In the genomic region with DNA sequence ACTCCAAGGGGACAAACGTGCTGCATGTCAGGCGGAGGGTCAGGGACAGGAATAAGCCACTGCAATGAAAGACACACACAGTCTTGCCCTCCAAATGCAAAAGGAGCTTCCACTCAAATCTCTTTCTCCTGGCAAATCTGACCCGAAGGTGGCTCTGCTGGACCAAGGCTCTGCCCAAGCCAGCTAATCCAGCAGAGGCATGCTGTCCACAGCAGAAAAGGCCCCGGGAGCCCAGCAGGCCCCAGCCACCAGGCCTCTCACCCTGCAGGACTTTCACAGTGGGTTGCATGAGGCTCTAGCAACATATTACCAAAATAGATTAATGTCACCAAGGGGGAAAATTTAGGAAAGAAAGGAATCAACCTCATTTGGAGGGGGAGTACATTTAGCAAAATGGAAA, we compare ENCODE assay signal across 26 cellular contexts.
"Had no signal": no experiment of that assay in that cellular context is flagged by ENCODE, and none has a peak within 500 bp of the region (broad histone marks: within the 10 kb centered on the region; RNA-seq: fewer than 3 reads in every experiment).

No MANE protein-coding gene starts in this region.

- H2AFZ ChIP-seq: parathyroid adenoma had no signal

- H3K4me1 ChIP-seq: parathyroid adenoma, psoas muscle, right lobe of liver, upper lobe of left lung, vagina had no signal

- H3K27me3 ChIP-seq: ovary, right lobe of liver, sigmoid colon, stomach, thyroid gland, tibial nerve, upper lobe of left lung, vagina had no signal

- H3K4me3 ChIP-seq: ovary, psoas muscle, right lobe of liver, sigmoid colon, stomach, thoracic aorta, thyroid gland, tibial nerve, upper lobe of left lung, vagina had no signal

- H3K27me3 Mint-ChIP-seq: naive thymus-derived CD4-positive, alpha-beta T cell; stimulated activated naive CD8-positive, alpha-beta T cell treated with anti-CD3 and anti-CD28 coated beads, Interleukin-15, Interleukin-2, amounts not matched to agents 100 ng/mL and 50 ng/mL, for 24 hours had no signal

- ATAC-seq: naive thymus-derived CD4-positive, alpha-beta T cell; natural killer cell; psoas muscle; right cardiac atrium; right lobe of liver; stimulated activated effector memory CD8-positive, alpha-beta T cell treated with anti-CD3 and anti-CD28 coated beads, Interleukin-12 subunit alpha, Interleukin-12 subunit beta, amount 100 ng/mL, for 72 hours; stimulated activated naive B cell treated with anti-CD40 and anti-IgM and Interleukin-4, amounts not matched to agents 10 μg/mL and 1 μg/mL and 100 μg/mL, for 72 hours had no signal

- H3K9me3 Mint-ChIP-seq: natural killer cell; stimulated activated effector memory CD8-positive, alpha-beta T cell treated with anti-CD3 and anti-CD28 coated beads, Interleukin-12 subunit alpha, Interleukin-12 subunit beta, amount 100 ng/mL, for 72 hours; stimulated activated naive B cell treated with anti-CD40 and anti-IgM and Interleukin-4, amounts not matched to agents 10 μg/mL and 1 μg/mL and 100 μg/mL, for 72 hours; stimulated activated naive CD8-positive, alpha-beta T cell treated with anti-CD3 and anti-CD28 coated beads, Interleukin-15, Interleukin-2, amounts not matched to agents 100 ng/mL and 50 ng/mL, for 24 hours had no signal

- H3K79me2 ChIP-seq: parathyroid adenoma had no signal

- H3K9me3 ChIP-seq: ovary, psoas muscle, right lobe of liver, sigmoid colon, thoracic aorta, thyroid gland, tibial nerve, upper lobe of left lung, vagina had no signal

- H3K27ac ChIP-seq: ovary, parathyroid adenoma, psoas muscle, right lobe of liver, stomach, thoracic aorta, thyroid gland, upper lobe of left lung, vagina had no signal

- H3K27ac Mint-ChIP-seq: natural killer cell; progenitor cell of endocrine pancreas; stimulated activated effector memory CD8-positive, alpha-beta T cell treated with anti-CD3 and anti-CD28 coated beads, Interleukin-12 subunit alpha, Interleukin-12 subunit beta, amount 100 ng/mL, for 72 hours; stimulated activated naive B cell treated with anti-CD40 and anti-IgM and Interleukin-4, amounts not matched to agents 10 μg/mL and 1 μg/mL and 100 μg/mL, for 72 hours; stimulated activated naive CD8-positive, alpha-beta T cell treated with anti-CD3 and anti-CD28 coated beads, Interleukin-15, Interleukin-2, amounts not matched to agents 100 ng/mL and 50 ng/mL, for 24 hours had no signal

- H3K9ac ChIP-seq: parathyroid adenoma had no signal

- DNase-seq: naive thymus-derived CD4-positive, alpha-beta T cell; natural killer cell; occipital lobe; ovary; psoas muscle; right cardiac atrium; right lobe of liver; sigmoid colon; small intestine; stimulated activated CD4-positive, alpha-beta T cell treated with anti-CD3 and anti-CD28 coated beads, Interleukin-15, amount 100 ng/mL, for 24 hours; stimulated activated CD4-positive, alpha-beta T cell treated with anti-CD3 and anti-CD28 coated beads, Interleukin-2, amount 100 ng/mL, for 24 hours; stimulated activated CD4-positive, alpha-beta T cell treated with anti-CD3 and anti-CD28 coated beads, Interleukin-2, amount 100 ng/mL, for 48 hours; stimulated activated CD4-positive, alpha-beta T cell treated with anti-CD3 and anti-CD28 coated beads, Interleukin-4, amount 100 ng/mL, for 24 hours; stimulated activated naive B cell treated with anti-CD40 and anti-IgM and Interleukin-4, amounts not matched to agents 10 μg/mL and 1 μg/mL and 100 μg/mL, for 72 hours; stimulated activated naive CD4-positive, alpha-beta T cell treated with Interleukin-2 at 50 U/mL for 16 hours; stomach; thyroid gland; trophoblast cell had no signal

- H3K4me1 Mint-ChIP-seq: natural killer cell; stimulated activated naive B cell treated with anti-CD40 and anti-IgM and Interleukin-4, amounts not matched to agents 10 μg/mL and 1 μg/mL and 100 μg/mL, for 72 hours had no signal

- H3K4me3 Mint-ChIP-seq: naive thymus-derived CD4-positive, alpha-beta T cell; natural killer cell; stimulated activated effector memory CD8-positive, alpha-beta T cell treated with anti-CD3 and anti-CD28 coated beads, Interleukin-12 subunit alpha, Interleukin-12 subunit beta, amount 100 ng/mL, for 72 hours; stimulated activated naive B cell treated with anti-CD40 and anti-IgM and Interleukin-4, amounts not matched to agents 10 μg/mL and 1 μg/mL and 100 μg/mL, for 72 hours; stimulated activated naive CD8-positive, alpha-beta T cell treated with anti-CD3 and anti-CD28 coated beads, Interleukin-15, Interleukin-2, amounts not matched to agents 100 ng/mL and 50 ng/mL, for 24 hours had no signal

- H3K36me3 Mint-ChIP-seq: naive thymus-derived CD4-positive, alpha-beta T cell; natural killer cell; stimulated activated effector memory CD8-positive, alpha-beta T cell treated with anti-CD3 and anti-CD28 coated beads, Interleukin-12 subunit alpha, Interleukin-12 subunit beta, amount 100 ng/mL, for 72 hours; stimulated activated naive B cell treated with anti-CD40 and anti-IgM and Interleukin-4, amounts not matched to agents 10 μg/mL and 1 μg/mL and 100 μg/mL, for 72 hours had no signal

- H3K36me3 ChIP-seq: ovary, right lobe of liver, sigmoid colon, stomach, thoracic aorta, thyroid gland, tibial nerve, upper lobe of left lung, vagina had no signal
